In the genomic region with DNA sequence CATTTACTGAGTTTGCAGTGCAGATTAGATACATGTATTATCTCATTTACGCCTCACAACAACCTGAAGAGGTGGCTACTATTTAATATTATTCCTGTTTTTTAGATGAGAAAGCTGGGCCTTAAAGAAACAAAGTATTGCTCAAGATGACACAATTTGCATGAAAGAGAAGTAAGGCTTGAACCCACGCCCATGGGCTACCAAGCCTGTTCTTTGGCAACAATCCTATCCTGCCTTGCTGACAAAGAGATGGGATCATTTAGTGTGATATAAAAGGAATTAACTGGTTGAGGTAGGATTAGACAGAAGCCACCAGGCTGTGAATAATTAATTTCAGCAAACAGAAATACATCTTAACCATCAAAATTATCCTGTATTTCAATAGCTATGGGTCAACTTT, we compare ENCODE assay signal across 22 cellular contexts. TPM values are rescaled to one million over a fixed set of nuclear protein-coding genes. Genes with fewer than 3 reads are reported as not detected.
"Had no signal": no experiment of that assay in that cellular context is flagged by ENCODE, and none has a peak within 500 bp of the region (broad histone marks: within the 10 kb centered on the region; RNA-seq: fewer than 3 reads in every experiment).

No MANE protein-coding gene starts in this region.

- H3K9me3 ChIP-seq: SK-N-SH had no signal

- H3K27ac ChIP-seq: RWPE1 had no signal

- ATAC-seq: Panc1 had no signal

- H3K9ac ChIP-seq: SK-N-SH had no signal

- H3K9me2 ChIP-seq: SK-N-SH had no signal

- H3K4me2 ChIP-seq: SK-N-SH had no signal

- DNase-seq: KBM-7, NCI-H1092 treated with DMSO at 0.1 percent for 48 hours, NCI-H1436, NCI-H187, NCI-H2029, NCI-H2081 treated with DMSO at 0.1 percent for 48 hours, NCI-H2171, NCI-H226, NCI-H446, NCI-H510A, NCI-H524 treated with DMSO at 0.1 percent for 48 hours, NCI-H69, NCI-H774, SHP77, SK-N-SH, SW 1271 had no signal

RNA-seq across cellular contexts. Expression of gene LDHAL6B, which starts 9.2 kb away (rescaled TPM):
- total RNA-seq: HT-29, LHCN-M2, MCF 10A, SK-MEL-5 had no signal
- polyA plus RNA-seq: SK-N-SH had no signal
